ENCODE assay signal across 20 cellular contexts in genomic region chr12:6863586-6864321, GRCh38. TPM values are rescaled to one million over a fixed set of nuclear protein-coding genes. Genes with fewer than 3 reads are reported as not detected.
"Had no signal": no experiment of that assay in that cellular context is flagged by ENCODE, and none has a peak within 500 bp of the region (broad histone marks: within the 10 kb centered on the region; RNA-seq: fewer than 3 reads in every experiment).

No MANE protein-coding gene starts in this region.

- H2AFZ ChIP-seq: parathyroid adenoma had no signal

- DNase-seq: activated CD4-positive, alpha-beta T cell treated with anti-CD3 and anti-CD28 coated beads, Interleukin-2, amount 10 ng/mL, durations not matched to agents 7 days and 5 days; activated CD8-positive, alpha-beta memory T cell treated with anti-CD3 and anti-CD28 coated beads, Interleukin-2, amount 50 U/mL, for 48 hours; activated naive CD4-positive, alpha-beta T cell; activated T-cell treated with anti-CD3 and anti-CD28 coated beads, Interleukin-2, amount 50 U/mL, for 72 hours; anterior cingulate cortex; dermis blood vessel endothelial cell; effector memory CD8-positive, alpha-beta T cell; gastrocnemius medialis; heart left ventricle; stimulated activated CD4-positive, alpha-beta T cell treated with anti-CD3 and anti-CD28 coated beads, Interleukin-4, amount 100 ng/mL, for 4 hours; stimulated activated CD8-positive, alpha-beta memory T cell treated with anti-CD3 and anti-CD28 coated beads, Interleukin-4, amount 100 ng/mL, for 48 hours; stimulated activated naive CD4-positive, alpha-beta T cell treated with Interleukin-2 at 50 U/mL for 16 hours; substantia nigra had no signal

- ATAC-seq: activated T-cell treated with anti-CD3 and anti-CD28 coated beads, Interleukin-2, amount 50 U/mL, for 72 hours; effector memory CD8-positive, alpha-beta T cell; gastrocnemius medialis; heart left ventricle; left lobe of liver had no signal

- H3K27me3 Mint-ChIP-seq: activated CD4-positive, alpha-beta T cell treated with anti-CD3 and anti-CD28 coated beads, Interleukin-2, amount 10 ng/mL, durations not matched to agents 7 days and 5 days; effector memory CD8-positive, alpha-beta T cell had no signal

- H3K9me3 Mint-ChIP-seq: activated CD4-positive, alpha-beta T cell treated with anti-CD3 and anti-CD28 coated beads, Interleukin-2, amount 10 ng/mL, durations not matched to agents 7 days and 5 days; activated T-cell treated with anti-CD3 and anti-CD28 coated beads, Interleukin-2, amount 50 U/mL, for 72 hours; effector memory CD8-positive, alpha-beta T cell had no signal

- H3K27ac ChIP-seq: breast epithelium, epithelial cell of prostate, gastrocnemius medialis, heart left ventricle, parathyroid adenoma, skin epidermis, tibial nerve, vagina had no signal

- H3K27ac Mint-ChIP-seq: activated CD4-positive, alpha-beta T cell treated with anti-CD3 and anti-CD28 coated beads, Interleukin-2, amount 10 ng/mL, durations not matched to agents 7 days and 5 days; activated T-cell treated with anti-CD3 and anti-CD28 coated beads, Interleukin-2, amount 50 U/mL, for 72 hours; effector memory CD8-positive, alpha-beta T cell had no signal

- H3K79me2 ChIP-seq: parathyroid adenoma had no signal

- H3K4me3 Mint-ChIP-seq: activated CD4-positive, alpha-beta T cell treated with anti-CD3 and anti-CD28 coated beads, Interleukin-2, amount 10 ng/mL, durations not matched to agents 7 days and 5 days; activated T-cell treated with anti-CD3 and anti-CD28 coated beads, Interleukin-2, amount 50 U/mL, for 72 hours; effector memory CD8-positive, alpha-beta T cell had no signal

- H3K9me3 ChIP-seq: breast epithelium, gastrocnemius medialis, heart left ventricle, tibial nerve, vagina had no signal

- H3K4me3 ChIP-seq: breast epithelium, gastrocnemius medialis, heart left ventricle, skin epidermis, tibial nerve, vagina had no signal

- H3K27me3 ChIP-seq: breast epithelium, gastrocnemius medialis, heart left ventricle, tibial nerve, vagina had no signal

RNA-seq across cellular contexts. Expression of gene GNB3, which starts 23.0 kb away (rescaled TPM):
- total RNA-seq: activated CD4-positive, alpha-beta T cell treated with anti-CD3 and anti-CD28 coated beads, Interleukin-2, amount 10 ng/mL, durations not matched to agents 7 days and 5 days; gastrocnemius medialis had no signal
